ENCODE assay signal across 12 cellular contexts in genomic region chr7:66125052-66125694, GRCh38. TPM values are rescaled to one million over a fixed set of nuclear protein-coding genes. Genes with fewer than 3 reads are reported as not detected.
A peak's percentile ranks its signal among the peaks of the same experiment; 100 is the strongest.
DNase-seq lines count a peak whose midpoint lies in the region; ATAC-seq and TF ChIP-seq lines count a peak whose summit lies in the region.
"Had no signal": no experiment of that assay in that cellular context is flagged by ENCODE, and none has a peak within 500 bp of the region (broad histone marks: within the 10 kb centered on the region; RNA-seq: fewer than 3 reads in every experiment).

No MANE protein-coding gene starts in this region.

- H4K20me1 ChIP-seq in hepatocyte (ENCODE audit: insufficient read depth, poor library complexity, severe bottlenecking) = peaks cover 34% of the 10 kb centered on the region

- H3K9me3 ChIP-seq in thyroid gland (no peaks in the 10 kb centered on the region), hepatocyte (ENCODE audit: low read depth) (no peaks in the 10 kb centered on the region)
- H3K9me3 ChIP-seq: HAP-1 had no signal

- H3K9me2 ChIP-seq in hepatocyte (replicated peaks; ENCODE audit: insufficient read depth) = no peaks in the 10 kb centered on the region

- CTCF ChIA-PET in activated naive CD4-positive, alpha-beta T cell treated with anti-CD3 and anti-CD28 coated beads for 36 hours (lab: Charles Lee) = no interaction called here

- no peak overlapping the region for H3K4me3 ChIP-seq in thyroid gland (replicated peaks in 1 of 3)
- no peak overlapping the region for H3K4me3 ChIP-seq in hepatocyte
- H3K4me3 ChIP-seq: HAP-1 had no signal

- DNase-seq in activated naive CD4-positive, alpha-beta T cell treated with anti-CD3 and anti-CD28 coated beads for 36 hours = no peak
- no peak for DNase-seq in activated naive CD4-positive, alpha-beta T cell treated with anti-CD3 and anti-CD28 coated beads, Interleukin-2, amount 50 U/mL, for 16 hours
- DNase-seq in activated T-helper 1 cell treated with anti-CD3 and anti-CD28 coated beads, Interleukin-12 subunit alpha, Interleukin-12 subunit beta, Interleukin-2, Interleukin-4 antibody, amounts not matched to agents 30 ng/mL and 10 ng/mL and 1 ng/mL, durations not matched to agents 14 hours and 24 hours and 36 hours (ENCODE audit: low spot score) = no peak
- no peak for DNase-seq in left ventricle myocardium superior
- DNase-seq in thyroid gland = no peak
- no peak for DNase-seq in hepatocyte (ENCODE audit: low spot score)
- DNase-seq in islet precursor cell = no peak
- DNase-seq: foreskin melanocyte, NCI-H524 had no signal

- H3K27me3 Mint-ChIP-seq in activated naive CD4-positive, alpha-beta T cell treated with anti-CD3 and anti-CD28 coated beads for 36 hours (ENCODE audit: low read depth) = no peaks in the 10 kb centered on the region
- H3K27me3 Mint-ChIP-seq in activated T-helper 1 cell treated with anti-CD3 and anti-CD28 coated beads, Interleukin-12 subunit alpha, Interleukin-12 subunit beta, Interleukin-2, Interleukin-4 antibody, amounts not matched to agents 30 ng/mL and 10 ng/mL and 1 ng/mL, durations not matched to agents 14 hours and 24 hours and 36 hours (ENCODE audit: insufficient read depth) = no peaks in the 10 kb centered on the region

- WGBS in thyroid gland, 2 donors = 48 to 53% methylated on average over 4 of the region's 4 CpGs
- 75% methylated on average over 4 of the region's 4 CpGs for WGBS in hepatocyte (ENCODE audit: low lambda C conversion rate, missing lambda C conversion rate)

- H3K79me2 ChIP-seq in hepatocyte = peaks cover 91% of the 10 kb centered on the region

- no peak for TF ChIP-seq POLR2A in thyroid gland (IDR thresholded peaks at IDR 0.05)

- H3K27ac Mint-ChIP-seq in activated naive CD4-positive, alpha-beta T cell treated with anti-CD3 and anti-CD28 coated beads for 36 hours = peak overlapping the region; percentile 70
- H3K27ac Mint-ChIP-seq in activated T-helper 1 cell treated with anti-CD3 and anti-CD28 coated beads, Interleukin-12 subunit alpha, Interleukin-12 subunit beta, Interleukin-2, Interleukin-4 antibody, amounts not matched to agents 30 ng/mL and 10 ng/mL and 1 ng/mL, durations not matched to agents 14 hours and 24 hours and 36 hours = no peak overlapping the region

- peaks cover 6% of the 10 kb centered on the region for H3K36me3 Mint-ChIP-seq in activated naive CD4-positive, alpha-beta T cell treated with anti-CD3 and anti-CD28 coated beads for 36 hours (ENCODE audit: low read depth)
- H3K36me3 Mint-ChIP-seq in activated T-helper 1 cell treated with anti-CD3 and anti-CD28 coated beads, Interleukin-12 subunit alpha, Interleukin-12 subunit beta, Interleukin-2, Interleukin-4 antibody, amounts not matched to agents 30 ng/mL and 10 ng/mL and 1 ng/mL, durations not matched to agents 14 hours and 24 hours and 36 hours (ENCODE audit: low read depth) = peaks cover 12% of the 10 kb centered on the region

- H3K4me1 ChIP-seq in thyroid gland (peaks cover 17 to 37% of the 10 kb centered on the region in 2 donors), hepatocyte (ENCODE audit: insufficient read depth) (peaks cover 13% of the 10 kb centered on the region)

- H3K27me3 ChIP-seq in thyroid gland (no peaks in the 10 kb centered on the region), hepatocyte (no peaks in the 10 kb centered on the region)

- H3K27ac ChIP-seq in thyroid gland = peak overlapping the region in 2 of 3 donors; percentile 0 to 47
- H3K27ac ChIP-seq in hepatocyte = no peak overlapping the region

- H2AFZ ChIP-seq in hepatocyte = no peak overlapping the region

- no peak for TF ChIP-seq CTCF in thyroid gland (IDR thresholded peaks at IDR 0.05)
- TF ChIP-seq CTCF in hepatocyte (IDR thresholded peaks at IDR 0.05; ENCODE audit: poor library complexity) = no peak

- H3K4me3 Mint-ChIP-seq in activated naive CD4-positive, alpha-beta T cell treated with anti-CD3 and anti-CD28 coated beads for 36 hours = no peak overlapping the region
- peak overlapping the region; percentile 28 for H3K4me3 Mint-ChIP-seq in activated T-helper 1 cell treated with anti-CD3 and anti-CD28 coated beads, Interleukin-12 subunit alpha, Interleukin-12 subunit beta, Interleukin-2, Interleukin-4 antibody, amounts not matched to agents 30 ng/mL and 10 ng/mL and 1 ng/mL, durations not matched to agents 14 hours and 24 hours and 36 hours

- no peaks in the 10 kb centered on the region for H3K36me3 ChIP-seq in thyroid gland
- H3K36me3 ChIP-seq in hepatocyte (replicated peaks; ENCODE audit: insufficient read depth, low read depth) = no peaks in the 10 kb centered on the region
- H3K36me3 ChIP-seq: HAP-1 had no signal

- no peak overlapping the region for H3K4me2 ChIP-seq in hepatocyte

- ATAC-seq in left ventricle myocardium superior (peak; percentile 30), GM18870 (IDR thresholded peaks at IDR 0.05; ENCODE audit: unreplicated experiment) (no peak)
- ATAC-seq: sciatic nerve had no signal

- H3K4me1 Mint-ChIP-seq in activated naive CD4-positive, alpha-beta T cell treated with anti-CD3 and anti-CD28 coated beads for 36 hours (ENCODE audit: low read depth) = peaks cover 46% of the 10 kb centered on the region
- peaks cover 31% of the 10 kb centered on the region for H3K4me1 Mint-ChIP-seq in activated T-helper 1 cell treated with anti-CD3 and anti-CD28 coated beads, Interleukin-12 subunit alpha, Interleukin-12 subunit beta, Interleukin-2, Interleukin-4 antibody, amounts not matched to agents 30 ng/mL and 10 ng/mL and 1 ng/mL, durations not matched to agents 14 hours and 24 hours and 36 hours (ENCODE audit: low read depth)

- intact Hi-C loops in activated naive CD4-positive, alpha-beta T cell treated with anti-CD3 and anti-CD28 coated beads for 36 hours (cut with micrococcal nuclease) = no loop called here
- intact Hi-C loops in activated T-helper 1 cell treated with anti-CD3 and anti-CD28 coated beads, Interleukin-12 subunit alpha, Interleukin-12 subunit beta, Interleukin-2, Interleukin-4 antibody, amounts not matched to agents 30 ng/mL and 10 ng/mL and 1 ng/mL, durations not matched to agents 14 hours and 24 hours and 36 hours (cut with micrococcal nuclease) = no loop called here
- intact Hi-C loops in left ventricle myocardium superior (cut with micrococcal nuclease) (no loop called here), thyroid gland (cut with DNase I) (no loop called here)

- no peaks in the 10 kb centered on the region for H3K9me3 Mint-ChIP-seq in activated naive CD4-positive, alpha-beta T cell treated with anti-CD3 and anti-CD28 coated beads for 36 hours
- H3K9me3 Mint-ChIP-seq in activated T-helper 1 cell treated with anti-CD3 and anti-CD28 coated beads, Interleukin-12 subunit alpha, Interleukin-12 subunit beta, Interleukin-2, Interleukin-4 antibody, amounts not matched to agents 30 ng/mL and 10 ng/mL and 1 ng/mL, durations not matched to agents 14 hours and 24 hours and 36 hours = no peaks in the 10 kb centered on the region

RNA-seq across cellular contexts. Expression of gene CRCP, which starts 10.5 kb away (rescaled TPM):
- 10 to 100 TPM; 18.5 to 19.6 TPM for total RNA-seq in activated naive CD4-positive, alpha-beta T cell treated with anti-CD3 and anti-CD28 coated beads for 36 hours
- 41.0 and 44.1 TPM in 2 replicates for total RNA-seq in activated T-helper 1 cell treated with anti-CD3 and anti-CD28 coated beads, Interleukin-12 subunit alpha, Interleukin-12 subunit beta, Interleukin-2, Interleukin-4 antibody, amounts not matched to agents 30 ng/mL and 10 ng/mL and 1 ng/mL, durations not matched to agents 14 hours and 24 hours and 36 hours
- total RNA-seq in left ventricle myocardium superior (22.5 TPM), thyroid gland (10 to 100 TPM; 49.6 to 59.6 (median 54.2) TPM), hepatocyte (38.0 and 41.6 TPM in 2 replicates)
- 9.0 and 13.8 TPM in 2 replicates for polyA plus RNA-seq in hepatocyte

RNA-seq across cellular contexts. Expression of gene ASL, which starts 49.6 kb away (rescaled TPM):
- 10 to 100 TPM; 12.7 to 13.6 TPM for total RNA-seq in activated naive CD4-positive, alpha-beta T cell treated with anti-CD3 and anti-CD28 coated beads for 36 hours
- 36.6 and 44.9 TPM in 2 replicates for total RNA-seq in activated T-helper 1 cell treated with anti-CD3 and anti-CD28 coated beads, Interleukin-12 subunit alpha, Interleukin-12 subunit beta, Interleukin-2, Interleukin-4 antibody, amounts not matched to agents 30 ng/mL and 10 ng/mL and 1 ng/mL, durations not matched to agents 14 hours and 24 hours and 36 hours
- total RNA-seq in left ventricle myocardium superior = 10.6 TPM
- 10 to 100 TPM; 25.1 to 89.5 (median 50.2) TPM for total RNA-seq in thyroid gland
- 83.7 and 98.5 TPM in 2 replicates for total RNA-seq in hepatocyte
- 101 and 109 TPM in 2 replicates for polyA plus RNA-seq in hepatocyte
